ENCODE assay signal across 34 cellular contexts in genomic region chr13:68938639-68939038, GRCh38.
"Had no signal": no experiment of that assay in that cellular context is flagged by ENCODE, and none has a peak within 500 bp of the region (broad histone marks: within the 10 kb centered on the region; RNA-seq: fewer than 3 reads in every experiment).

No MANE protein-coding gene starts in this region.

- H3K36me3 ChIP-seq: adrenal gland, esophagus squamous epithelium, gastroesophageal sphincter, heart right ventricle had no signal

- FAIRE-seq: colon had no signal

- H3K4me3 Mint-ChIP-seq: activated CD4-positive, alpha-beta memory T cell treated with anti-CD3 and anti-CD28 coated beads for 36 hours; activated CD4-positive, alpha-beta T cell treated with anti-CD3 and anti-CD28 coated beads for 36 hours; activated CD4-positive, alpha-beta T cell treated with anti-CD3 and anti-CD28 coated beads, Interleukin-2, amount 10 ng/mL, durations not matched to agents 24 days and 14 days; activated CD8-positive, alpha-beta memory T cell treated with anti-CD3 and anti-CD28 coated beads, Interleukin-2, amount 10 ng/mL, durations not matched to agents 7 days and 5 days; activated CD8-positive, alpha-beta T cell treated with anti-CD3 and anti-CD28 coated beads, Interleukin-2, amount 10 ng/mL, durations not matched to agents 7 days and 5 days; activated naive CD4-positive, alpha-beta T cell treated with anti-CD3 and anti-CD28 coated beads for 36 hours; activated naive CD4-positive, alpha-beta T cell treated with anti-CD3 and anti-CD28 coated beads, Interleukin-2, amount 50 U/mL, for 24 hours; activated naive CD8-positive, alpha-beta T cell treated with anti-CD3 and anti-CD28 coated beads for 36 hours; activated naive CD8-positive, alpha-beta T cell treated with anti-CD3 and anti-CD28 coated beads, Interleukin-2, amount 50 U/mL, for 24 hours; activated T-helper 1 cell treated with anti-CD3 and anti-CD28 coated beads, Interleukin-12 subunit alpha, Interleukin-12 subunit beta, Interleukin-2, Interleukin-4 antibody, amounts not matched to agents 30 ng/mL and 10 ng/mL and 1 ng/mL, durations not matched to agents 14 hours and 24 hours and 36 hours; effector memory CD8-positive, alpha-beta T cell; T-helper 17 cell; T-helper 2 cell treated with Interferon-gamma antibody and Interleukin-4, amounts not matched to agents 5 μg/mL and 100 μg/mL, for 36 hours had no signal

- H3K9me3 ChIP-seq: adrenal gland, body of pancreas, gastroesophageal sphincter had no signal

- H3K4me1 ChIP-seq: adrenal gland, body of pancreas, esophagus squamous epithelium, gastroesophageal sphincter, heart right ventricle had no signal

- H3K27me3 Mint-ChIP-seq: activated CD4-positive, alpha-beta memory T cell treated with anti-CD3 and anti-CD28 coated beads for 36 hours; activated CD4-positive, alpha-beta T cell treated with anti-CD3 and anti-CD28 coated beads for 36 hours; activated CD4-positive, alpha-beta T cell treated with anti-CD3 and anti-CD28 coated beads, Interleukin-2, amount 10 ng/mL, durations not matched to agents 24 days and 14 days; activated CD8-positive, alpha-beta memory T cell treated with anti-CD3 and anti-CD28 coated beads, Interleukin-2, amount 10 ng/mL, durations not matched to agents 7 days and 5 days; activated naive CD4-positive, alpha-beta T cell treated with anti-CD3 and anti-CD28 coated beads, Interleukin-2, amount 50 U/mL, for 24 hours; activated naive CD8-positive, alpha-beta T cell treated with anti-CD3 and anti-CD28 coated beads for 36 hours; activated naive CD8-positive, alpha-beta T cell treated with anti-CD3 and anti-CD28 coated beads, Interleukin-2, amount 50 U/mL, for 24 hours; effector memory CD8-positive, alpha-beta T cell; T-helper 17 cell had no signal

- H3K4me1 Mint-ChIP-seq: activated CD4-positive, alpha-beta T cell treated with anti-CD3 and anti-CD28 coated beads for 36 hours; activated CD4-positive, alpha-beta T cell treated with anti-CD3 and anti-CD28 coated beads, Interleukin-2, amount 10 ng/mL, durations not matched to agents 24 days and 14 days; activated CD8-positive, alpha-beta memory T cell treated with anti-CD3 and anti-CD28 coated beads, Interleukin-2, amount 10 ng/mL, durations not matched to agents 7 days and 5 days; activated naive CD4-positive, alpha-beta T cell treated with anti-CD3 and anti-CD28 coated beads, Interleukin-2, amount 50 U/mL, for 24 hours; activated naive CD8-positive, alpha-beta T cell treated with anti-CD3 and anti-CD28 coated beads for 36 hours; activated naive CD8-positive, alpha-beta T cell treated with anti-CD3 and anti-CD28 coated beads, Interleukin-2, amount 50 U/mL, for 24 hours; T-helper 17 cell had no signal

- H3K27ac Mint-ChIP-seq: activated CD4-positive, alpha-beta memory T cell treated with anti-CD3 and anti-CD28 coated beads for 36 hours; activated CD4-positive, alpha-beta T cell treated with anti-CD3 and anti-CD28 coated beads for 36 hours; activated CD4-positive, alpha-beta T cell treated with anti-CD3 and anti-CD28 coated beads, Interleukin-2, amount 10 ng/mL, durations not matched to agents 24 days and 14 days; activated CD8-positive, alpha-beta memory T cell treated with anti-CD3 and anti-CD28 coated beads, Interleukin-2, amount 10 ng/mL, durations not matched to agents 7 days and 5 days; activated CD8-positive, alpha-beta T cell treated with anti-CD3 and anti-CD28 coated beads, Interleukin-2, amount 10 ng/mL, durations not matched to agents 7 days and 5 days; activated naive CD4-positive, alpha-beta T cell treated with anti-CD3 and anti-CD28 coated beads for 36 hours; activated naive CD4-positive, alpha-beta T cell treated with anti-CD3 and anti-CD28 coated beads, Interleukin-2, amount 50 U/mL, for 24 hours; activated naive CD8-positive, alpha-beta T cell treated with anti-CD3 and anti-CD28 coated beads for 36 hours; activated naive CD8-positive, alpha-beta T cell treated with anti-CD3 and anti-CD28 coated beads, Interleukin-2, amount 50 U/mL, for 24 hours; activated T-helper 1 cell treated with anti-CD3 and anti-CD28 coated beads, Interleukin-12 subunit alpha, Interleukin-12 subunit beta, Interleukin-2, Interleukin-4 antibody, amounts not matched to agents 30 ng/mL and 10 ng/mL and 1 ng/mL, durations not matched to agents 14 hours and 24 hours and 36 hours; activated T-helper 2 cell treated with anti-CD3 and anti-CD28 coated beads, Interferon-gamma antibody, Interleukin-2, Interleukin-4, amounts not matched to agents 10 μg/mL and 5 μg/mL and 100 μg/mL, durations not matched to agents 14 hours and 24 hours and 36 hours; effector memory CD8-positive, alpha-beta T cell; T-helper 17 cell; T-helper 2 cell treated with Interferon-gamma antibody and Interleukin-4, amounts not matched to agents 5 μg/mL and 100 μg/mL, for 36 hours had no signal

- H3K27ac ChIP-seq: adrenal gland, body of pancreas, esophagus squamous epithelium, gastroesophageal sphincter, heart right ventricle had no signal

- H3K27me3 ChIP-seq: adrenal gland, body of pancreas, esophagus squamous epithelium, gastroesophageal sphincter, heart right ventricle had no signal

- ATAC-seq: activated CD4-positive, alpha-beta T cell treated with anti-CD3 and anti-CD28 coated beads for 36 hours; activated CD8-positive, alpha-beta memory T cell treated with anti-CD3 and anti-CD28 coated beads, Interleukin-2, amount 10 ng/mL, durations not matched to agents 7 days and 5 days; activated CD8-positive, alpha-beta T cell treated with anti-CD3 and anti-CD28 coated beads, Interleukin-2, amount 10 ng/mL, durations not matched to agents 7 days and 5 days; activated naive CD8-positive, alpha-beta T cell treated with anti-CD3 and anti-CD28 coated beads, Interleukin-2, amount 50 U/mL, for 24 hours; body of pancreas; effector memory CD8-positive, alpha-beta T cell; gastroesophageal sphincter; heart right ventricle; T-helper 17 cell had no signal

- H3K4me3 ChIP-seq: adrenal gland, body of pancreas, esophagus squamous epithelium, gastroesophageal sphincter, heart right ventricle had no signal

- DNase-seq: activated CD4-positive, alpha-beta memory T cell treated with anti-CD3 and anti-CD28 coated beads for 36 hours; activated CD4-positive, alpha-beta T cell treated with anti-CD3 and anti-CD28 coated beads for 36 hours; activated CD4-positive, alpha-beta T cell treated with anti-CD3 and anti-CD28 coated beads, Interleukin-2, amount 10 ng/mL, durations not matched to agents 24 days and 14 days; activated CD4-positive, CD25-positive, alpha-beta regulatory T cell; activated CD4-positive, CD25-positive, alpha-beta regulatory T cell treated with anti-CD3 and anti-CD28 coated beads, Interleukin-2, amount 50 U/mL, for 72 hours; activated CD8-positive, alpha-beta memory T cell treated with anti-CD3 and anti-CD28 coated beads, Interleukin-2, amount 10 ng/mL, durations not matched to agents 7 days and 5 days; activated CD8-positive, alpha-beta memory T cell treated with anti-CD3 and anti-CD28 coated beads, Interleukin-2, amount 50 U/mL, for 4 hours; activated CD8-positive, alpha-beta T cell treated with anti-CD3 and anti-CD28 coated beads, Interleukin-2, amount 10 ng/mL, durations not matched to agents 7 days and 5 days; activated effector memory CD4-positive, alpha-beta T cell treated with anti-CD3 and anti-CD28 coated beads, Interleukin-2, amount 50 U/mL, for 16 hours; activated naive CD4-positive, alpha-beta T cell treated with anti-CD3 and anti-CD28 coated beads for 36 hours; activated naive CD8-positive, alpha-beta T cell treated with anti-CD3 and anti-CD28 coated beads for 36 hours; activated naive CD8-positive, alpha-beta T cell treated with anti-CD3 and anti-CD28 coated beads, Interleukin-2, amount 50 U/mL, for 24 hours; activated T-cell treated with anti-CD3 and anti-CD28 coated beads, Interleukin-2, amount 50 U/mL, for 1 hour; activated T-cell treated with anti-CD3 and anti-CD28 coated beads, Interleukin-2, amount 50 U/mL, for 48 hours; adrenal gland; amygdala; aorta; body of pancreas; caudate nucleus; cortex of kidney; dermis blood vessel endothelial cell; effector CD4-positive, alpha-beta T cell; effector memory CD8-positive, alpha-beta T cell; esophagus squamous epithelium; foreskin melanocyte; heart right ventricle; T-helper 17 cell; T1000 had no signal

- H3K36me3 Mint-ChIP-seq: activated CD4-positive, alpha-beta memory T cell treated with anti-CD3 and anti-CD28 coated beads for 36 hours; activated CD8-positive, alpha-beta memory T cell treated with anti-CD3 and anti-CD28 coated beads, Interleukin-2, amount 10 ng/mL, durations not matched to agents 7 days and 5 days; activated naive CD4-positive, alpha-beta T cell treated with anti-CD3 and anti-CD28 coated beads, Interleukin-2, amount 50 U/mL, for 24 hours; activated naive CD8-positive, alpha-beta T cell treated with anti-CD3 and anti-CD28 coated beads for 36 hours had no signal
